ENCODE assay signal across 15 cellular contexts in the genomic region with DNA sequence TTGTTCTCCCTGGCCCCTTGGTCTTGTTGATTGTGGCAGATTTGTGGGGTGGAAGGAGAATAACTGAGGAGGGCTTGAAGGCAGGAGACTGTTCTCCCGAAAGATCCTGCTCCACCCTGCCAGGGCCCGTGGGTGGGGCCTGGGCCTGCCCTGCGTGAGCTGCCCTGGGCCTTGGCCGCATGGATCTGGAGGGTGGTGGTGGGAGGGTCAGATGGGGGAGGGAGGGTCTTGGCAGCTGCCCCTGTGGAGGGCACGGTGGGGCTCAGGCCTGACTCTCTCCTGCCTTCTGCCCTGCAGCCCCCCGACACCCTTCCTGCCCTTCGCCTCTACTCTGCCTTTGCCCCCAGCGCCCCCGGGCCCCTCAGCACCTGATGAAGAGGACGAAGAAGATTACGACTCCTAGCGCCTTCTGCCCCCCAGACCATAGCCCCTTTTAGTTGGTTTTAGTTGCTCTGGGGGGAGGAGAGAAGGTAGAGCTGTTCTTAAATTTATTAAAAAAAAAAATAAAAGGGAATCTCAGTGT. TPM values are rescaled to one million over a fixed set of nuclear protein-coding genes. Genes with fewer than 3 reads are reported as not detected.
DNase-seq lines count a peak whose midpoint lies in the region; ATAC-seq and TF ChIP-seq lines count a peak whose summit lies in the region.
"Had no signal": no experiment of that assay in that cellular context is flagged by ENCODE, and none has a peak within 500 bp of the region (broad histone marks: within the 10 kb centered on the region; RNA-seq: fewer than 3 reads in every experiment).

No MANE protein-coding gene starts in this region.

- H3K4me1 ChIP-seq in GM23248 (ENCODE audit: insufficient read depth) (peaks cover 28% of the 10 kb centered on the region), adipocyte (ENCODE audit: control insufficient read depth, insufficient read depth, low read length) (peaks cover 32% of the 10 kb centered on the region)

- H2AFZ ChIP-seq in GM23248 = no peak overlapping the region

- no peaks in the 10 kb centered on the region for H3K9me2 ChIP-seq in GM23248 (ENCODE audit: insufficient read depth)

- H3K4me3 ChIP-seq in AG04449 (ENCODE audit: low read depth, low read length) (peak overlapping the region; percentile 83), GM23248 (peak overlapping the region; percentile 93), adipocyte (ENCODE audit: low read length) (peak overlapping the region; percentile 92)

- WGBS in GM23248 (ENCODE audit: low coverage in 1 of 2, low lambda C conversion rate in 2 of 2, missing lambda C conversion rate in 2 of 2), 2 experiments = 44 to 54% methylated on average over 7 to 12 of the region's 12 CpGs

- peaks cover 46% of the 10 kb centered on the region for H3F3A ChIP-seq in GM23248 (ENCODE audit: insufficient read depth)

- POLR2A ChIA-PET in AG04449 (lab: Yijun Ruan, JAX) = interaction anchor here (7.1 kb wide), 1 partner anchor 30 kb away, joined by 127 read pairs; the partner anchor contains the start of genes CCDC85B and FIBP

- H3K36me3 Mint-ChIP-seq in mesothelial cell of epicardium = peaks cover 18% of the 10 kb centered on the region

- peaks cover 21% of the 10 kb centered on the region for H3K4me1 Mint-ChIP-seq in mesothelial cell of epicardium

- peak overlapping the region; percentile 87 for H3K4me2 ChIP-seq in GM23248 (ENCODE audit: unreplicated experiment)

- no peaks in the 10 kb centered on the region for H3K27me3 Mint-ChIP-seq in mesothelial cell of epicardium (ENCODE audit: low read depth)

- in situ Hi-C loops in GM23248 (cut with MboI) = no loop called here

- no peak overlapping the region for H3K27ac Mint-ChIP-seq in mesothelial cell of epicardium

- no peaks in the 10 kb centered on the region for H3K9me3 Mint-ChIP-seq in mesothelial cell of epicardium

- no peak for TF ChIP-seq CTCF in AG04449 (IDR thresholded peaks at IDR 0.05; ENCODE audit: insufficient read depth, low read length, missing control alignments)
- TF ChIP-seq CTCF in mesothelial cell of epicardium (IDR thresholded peaks at IDR 0.05; ENCODE audit: unreplicated experiment) = no peak

- H3K9me3 ChIP-seq in GM23248 (ENCODE audit: low read depth) = no peaks in the 10 kb centered on the region
- H3K9me3 ChIP-seq in adipocyte (ENCODE audit: control insufficient read depth, low read length) = no peaks in the 10 kb centered on the region

- H3K27me3 ChIP-seq in GM23248 (replicated peaks; ENCODE audit: insufficient read depth) (no peaks in the 10 kb centered on the region), adipocyte (replicated peaks; ENCODE audit: control insufficient read depth, insufficient read depth, low read length) (no peaks in the 10 kb centered on the region)

- peak overlapping the region; percentile 82 for H3K9ac ChIP-seq in GM23248
- H3K9ac ChIP-seq in adipocyte (ENCODE audit: low read length) = peak overlapping the region; percentile 92

- H3K4me3 Mint-ChIP-seq in mesothelial cell of epicardium = peak overlapping the region; percentile 86

- no peaks in the 10 kb centered on the region for H4K20me1 ChIP-seq in GM23248 (ENCODE audit: insufficient read depth)

- CTCF ChIA-PET in AG04449 (lab: Yijun Ruan, JAX) = interaction anchor here (0.9 to 4.4 kb wide), 7 partner anchors 11 to 124 kb away, joined by 3 to 28 read pairs (median 4); partner anchors contain the start of genes CCDC85B and FIBP

- ATAC-seq in GM21825 (IDR thresholded peaks at IDR 0.05; ENCODE audit: unreplicated experiment) = no peak
- ATAC-seq: Right ventricle myocardium inferior had no signal

- DNase-seq in AG04449 (ENCODE audit: low read depth, low spot score) (no peak), GM23248 (peak; percentile 49), adipocyte (ENCODE audit: low read depth) (no peak), mesothelial cell of epicardium (ENCODE audit: low spot score in 2 of 2, unreplicated experiment in 2 of 2) (no peak), NOMO-1 (lab: John Stamatoyannopoulos, UW; ENCODE audit: unreplicated experiment in 2 of 2) (no peak)
- no peak for DNase-seq in stimulated activated naive CD4-positive, alpha-beta T cell (lab: John Stamatoyannopoulos, UW)
- no peak for DNase-seq in activated effector memory CD4-positive, alpha-beta T cell treated with Interleukin-2 at 50 U/mL for 16 hours
- DNase-seq: NCI-H187 treated with DMSO at 0.1 percent for 48 hours; stimulated activated CD8-positive, alpha-beta memory T cell treated with anti-CD3 and anti-CD28 coated beads, Interleukin-4, amount 100 ng/mL, for 48 hours had no signal

- peaks cover 67% of the 10 kb centered on the region for H3K79me2 ChIP-seq in GM23248 (ENCODE audit: insufficient read depth)

- H3K27ac ChIP-seq in GM23248 = no peak overlapping the region
- H3K27ac ChIP-seq: HL-60 had no signal

- H3K36me3 ChIP-seq in GM23248 (ENCODE audit: low read depth) = peaks cover 19% of the 10 kb centered on the region; the same call in 1 of the 2 replicates
- peaks cover 26% of the 10 kb centered on the region for H3K36me3 ChIP-seq in adipocyte (ENCODE audit: control insufficient read depth, insufficient read depth, low read length, severe bottlenecking)

RNA-seq across cellular contexts. Expression of gene DRAP1, which starts 1.9 kb away (rescaled TPM):
- 223 and 307 TPM in 2 replicates for total RNA-seq in GM23248 (2014; rRNA removed; shearing (Covaris generic))
- polyA plus RNA-seq in GM23248 (2016; fragmentation: Nextera tagmentation; extraction: Ambion mirVana) = 517 and 533 TPM in 2 replicates
- 68.5 to 74.4 TPM (median 70.9 TPM) in 3 replicates for total RNA-seq in mesothelial cell of epicardium

RNA-seq across cellular contexts. Expression of gene C11orf68, which starts 2.2 kb away (rescaled TPM):
- 46.2 and 50.5 TPM in 2 replicates for total RNA-seq in GM23248 (2014; rRNA removed; shearing (Covaris generic))
- 91.5 and 94.4 TPM in 2 replicates for polyA plus RNA-seq in GM23248 (2016; fragmentation: Nextera tagmentation; extraction: Ambion mirVana)
- 33.4 to 34.9 TPM (median 33.9 TPM) in 3 replicates for total RNA-seq in mesothelial cell of epicardium

RNA-seq across cellular contexts. Expression of gene FOSL1, which starts 20.9 kb away (rescaled TPM):
- total RNA-seq in GM23248 (2014; rRNA removed; shearing (Covaris generic)) = 80.6 and 88.9 TPM in 2 replicates
- polyA plus RNA-seq in GM23248 (2016; fragmentation: Nextera tagmentation; extraction: Ambion mirVana) = 104 and 105 TPM in 2 replicates
- 2.7 to 4.3 TPM (median 3.1 TPM) in 3 replicates for total RNA-seq in mesothelial cell of epicardium

RNA-seq across cellular contexts. Expression of gene TSGA10IP, which starts 24.2 kb away (rescaled TPM):
- total RNA-seq in GM23248 (2014; rRNA removed; shearing (Covaris generic)) = 0.13 TPM in 1 of 2 replicates, not detected in the other
- polyA plus RNA-seq in GM23248 (2016; fragmentation: Nextera tagmentation; extraction: Ambion mirVana) = not detected in 2 replicates
- not detected in 3 replicates for total RNA-seq in mesothelial cell of epicardium
- total RNA-seq: Daoy, dermis microvascular lymphatic vessel endothelial cell, posterior vena cava, Right ventricle myocardium inferior had no signal

RNA-seq across cellular contexts. Expression of gene CCDC85B, which starts 30.6 kb away (rescaled TPM):
- total RNA-seq in GM23248 (2014; rRNA removed; shearing (Covaris generic)) = 95.1 and 143 TPM in 2 replicates
- 116 and 118 TPM in 2 replicates for polyA plus RNA-seq in GM23248 (2016; fragmentation: Nextera tagmentation; extraction: Ambion mirVana)
- total RNA-seq in mesothelial cell of epicardium = 12.3 to 13.8 TPM (median 12.8 TPM) in 3 replicates

Comparison
In these comparisons a context has a peak if more than half of its experiments do, and no peak if none do; other contexts are left out.
1. RNA of gene FOSL1, which starts 20.9 kb away (total RNA-seq): 80.6 to 88.9 TPM in GM23248; 2.7 to 4.3 TPM in mesothelial cell of epicardium; every median in the first group is over 10 times any median in the second.
2. Peak in every context shown above with its lines, with median percentiles within 50 percentile points of each other: H3K4me3 ChIP-seq.